8 cellular contexts compared by ENCODE assay signal in the genomic region with DNA sequence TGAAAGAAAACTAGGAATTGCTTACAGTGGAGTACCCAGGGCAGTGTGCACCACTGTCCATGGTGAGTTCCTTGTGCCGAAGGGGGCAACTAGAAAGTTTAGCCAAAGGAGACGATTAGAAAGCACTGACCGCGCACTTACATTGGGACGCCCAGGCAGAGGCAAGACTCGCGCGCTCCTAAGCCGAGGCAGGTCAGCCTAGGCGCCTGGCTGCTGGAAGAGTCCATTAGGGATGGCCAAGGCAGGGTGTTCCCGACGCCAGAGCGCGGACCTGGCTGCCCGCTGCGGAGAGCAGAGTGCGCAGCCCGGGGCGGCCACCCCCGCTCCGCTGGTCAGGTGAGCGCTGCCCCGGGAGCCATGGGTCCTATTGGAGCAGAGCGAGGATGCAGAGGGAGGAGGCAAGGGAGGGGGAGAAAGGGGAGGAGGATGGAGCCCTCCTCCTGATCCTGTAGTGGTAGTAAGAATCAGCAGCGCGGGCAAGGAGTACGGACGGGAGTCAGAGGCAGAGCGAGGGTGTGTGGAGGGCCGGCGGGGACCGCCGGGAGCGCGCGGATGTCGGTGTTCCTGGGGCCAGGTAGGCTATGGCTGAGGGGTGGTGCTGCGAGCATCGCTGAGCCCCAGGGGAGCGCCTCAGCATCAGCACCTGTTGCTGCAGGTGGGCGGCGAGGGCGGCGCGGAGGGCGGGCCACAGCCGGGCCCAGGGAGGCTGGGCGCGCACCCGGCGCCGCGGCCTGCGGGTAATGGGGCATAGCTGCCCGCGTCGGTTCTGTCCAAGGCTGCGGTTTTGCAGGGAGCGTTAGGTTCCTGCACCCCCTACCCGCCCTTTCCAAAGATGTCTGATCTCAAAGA. TPM values are rescaled to one million over a fixed set of nuclear protein-coding genes. Genes with fewer than 3 reads are reported as not detected.
A peak's percentile ranks its signal among the peaks of the same experiment; 100 is the strongest.
DNase-seq lines count a peak whose midpoint lies in the region; ATAC-seq and TF ChIP-seq lines count a peak whose summit lies in the region.

A gene with protein sequence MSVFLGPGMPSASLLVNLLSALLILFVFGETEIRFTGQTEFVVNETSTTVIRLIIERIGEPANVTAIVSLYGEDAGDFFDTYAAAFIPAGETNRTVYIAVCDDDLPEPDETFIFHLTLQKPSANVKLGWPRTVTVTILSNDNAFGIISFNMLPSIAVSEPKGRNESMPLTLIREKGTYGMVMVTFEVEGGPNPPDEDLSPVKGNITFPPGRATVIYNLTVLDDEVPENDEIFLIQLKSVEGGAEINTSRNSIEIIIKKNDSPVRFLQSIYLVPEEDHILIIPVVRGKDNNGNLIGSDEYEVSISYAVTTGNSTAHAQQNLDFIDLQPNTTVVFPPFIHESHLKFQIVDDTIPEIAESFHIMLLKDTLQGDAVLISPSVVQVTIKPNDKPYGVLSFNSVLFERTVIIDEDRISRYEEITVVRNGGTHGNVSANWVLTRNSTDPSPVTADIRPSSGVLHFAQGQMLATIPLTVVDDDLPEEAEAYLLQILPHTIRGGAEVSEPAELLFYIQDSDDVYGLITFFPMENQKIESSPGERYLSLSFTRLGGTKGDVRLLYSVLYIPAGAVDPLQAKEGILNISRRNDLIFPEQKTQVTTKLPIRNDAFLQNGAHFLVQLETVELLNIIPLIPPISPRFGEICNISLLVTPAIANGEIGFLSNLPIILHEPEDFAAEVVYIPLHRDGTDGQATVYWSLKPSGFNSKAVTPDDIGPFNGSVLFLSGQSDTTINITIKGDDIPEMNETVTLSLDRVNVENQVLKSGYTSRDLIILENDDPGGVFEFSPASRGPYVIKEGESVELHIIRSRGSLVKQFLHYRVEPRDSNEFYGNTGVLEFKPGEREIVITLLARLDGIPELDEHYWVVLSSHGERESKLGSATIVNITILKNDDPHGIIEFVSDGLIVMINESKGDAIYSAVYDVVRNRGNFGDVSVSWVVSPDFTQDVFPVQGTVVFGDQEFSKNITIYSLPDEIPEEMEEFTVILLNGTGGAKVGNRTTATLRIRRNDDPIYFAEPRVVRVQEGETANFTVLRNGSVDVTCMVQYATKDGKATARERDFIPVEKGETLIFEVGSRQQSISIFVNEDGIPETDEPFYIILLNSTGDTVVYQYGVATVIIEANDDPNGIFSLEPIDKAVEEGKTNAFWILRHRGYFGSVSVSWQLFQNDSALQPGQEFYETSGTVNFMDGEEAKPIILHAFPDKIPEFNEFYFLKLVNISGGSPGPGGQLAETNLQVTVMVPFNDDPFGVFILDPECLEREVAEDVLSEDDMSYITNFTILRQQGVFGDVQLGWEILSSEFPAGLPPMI (N-terminal part only) (plus strand): TSS at position 454 of the 849 bp plus-strand sequence. CDS start 99 bp downstream, at position 553.

- peak within 1 kb of the TSS; percentile 11 for H3K4me3 ChIP-seq in AG09309 (ENCODE audit: control insufficient read depth, low read depth, low read length)

- H3K36me3 Mint-ChIP-seq in activated T-helper 2 cell treated with anti-CD3 and anti-CD28 coated beads, Interferon-gamma antibody, Interleukin-2, Interleukin-4, amounts not matched to agents 10 μg/mL and 5 μg/mL and 100 μg/mL, durations not matched to agents 14 hours and 24 hours and 36 hours (ENCODE audit: low read depth): no peaks in the 10 kb centered on the region

- H3K4me3 Mint-ChIP-seq in activated T-helper 2 cell treated with anti-CD3 and anti-CD28 coated beads, Interferon-gamma antibody, Interleukin-2, Interleukin-4, amounts not matched to agents 10 μg/mL and 5 μg/mL and 100 μg/mL, durations not matched to agents 14 hours and 24 hours and 36 hours (ENCODE audit: low read depth): peak within 1 kb of the TSS; percentile 51

- H3K9me3 Mint-ChIP-seq in activated T-helper 2 cell treated with anti-CD3 and anti-CD28 coated beads, Interferon-gamma antibody, Interleukin-2, Interleukin-4, amounts not matched to agents 10 μg/mL and 5 μg/mL and 100 μg/mL, durations not matched to agents 14 hours and 24 hours and 36 hours: no peaks in the 10 kb centered on the region

- ATAC-seq in GM18867 (IDR thresholded peaks at IDR 0.05; ENCODE audit: unreplicated experiment): peak; percentile 41
- no peak for ATAC-seq in HG02981 (IDR thresholded peaks at IDR 0.05; ENCODE audit: unreplicated experiment)

- peaks cover 65% of the 10 kb centered on the region for H3K27me3 Mint-ChIP-seq in activated T-helper 2 cell treated with anti-CD3 and anti-CD28 coated beads, Interferon-gamma antibody, Interleukin-2, Interleukin-4, amounts not matched to agents 10 μg/mL and 5 μg/mL and 100 μg/mL, durations not matched to agents 14 hours and 24 hours and 36 hours (ENCODE audit: low read depth)

- no peak within 1 kb of the TSS for H3K27ac Mint-ChIP-seq in activated T-helper 2 cell treated with anti-CD3 and anti-CD28 coated beads, Interferon-gamma antibody, Interleukin-2, Interleukin-4, amounts not matched to agents 10 μg/mL and 5 μg/mL and 100 μg/mL, durations not matched to agents 14 hours and 24 hours and 36 hours

- TF ChIP-seq CTCF in AG09309 (IDR thresholded peaks at IDR 0.05; ENCODE audit: control insufficient read depth, insufficient read depth, low read depth, low read length, missing control alignments): no peak

- intact Hi-C loops in activated T-helper 2 cell treated with anti-CD3 and anti-CD28 coated beads, Interferon-gamma antibody, Interleukin-2, Interleukin-4, amounts not matched to agents 10 μg/mL and 5 μg/mL and 100 μg/mL, durations not matched to agents 14 hours and 24 hours and 36 hours (cut with micrococcal nuclease): no loop called here

- peaks cover 1% of the 10 kb centered on the region for H3K4me1 Mint-ChIP-seq in activated T-helper 2 cell treated with anti-CD3 and anti-CD28 coated beads, Interferon-gamma antibody, Interleukin-2, Interleukin-4, amounts not matched to agents 10 μg/mL and 5 μg/mL and 100 μg/mL, durations not matched to agents 14 hours and 24 hours and 36 hours (ENCODE audit: low read depth)

- DNase-seq in AG09309 (ENCODE audit: low read depth) (no peak), NCI-H2029 (lab: John Stamatoyannopoulos, UW) (peak; percentile 98), glomerular visceral epithelial cell (ENCODE audit: extremely low spot score) (peak; percentile 90), nucleus accumbens (lab: John Stamatoyannopoulos, UW) (peak in 52 of 56 donors; percentile 8 to 82 (median 55)), CD1c-positive myeloid dendritic cell (ENCODE audit: extremely low spot score) (no peak)
- DNase-seq in activated T-helper 2 cell treated with anti-CD3 and anti-CD28 coated beads, Interferon-gamma antibody, Interleukin-2, Interleukin-4, amounts not matched to agents 10 μg/mL and 5 μg/mL and 100 μg/mL, durations not matched to agents 14 hours and 24 hours and 36 hours (ENCODE audit: low spot score): no peak

RNA-seq across cellular contexts. Expression of the gene that starts here (rescaled TPM):
- total RNA-seq in activated T-helper 2 cell treated with anti-CD3 and anti-CD28 coated beads, Interferon-gamma antibody, Interleukin-2, Interleukin-4, amounts not matched to agents 10 μg/mL and 5 μg/mL and 100 μg/mL, durations not matched to agents 14 hours and 24 hours and 36 hours: 12.4 TPM in 2 replicates

Comparison
In these comparisons a context has a peak if more than half of its experiments do, and no peak if none do; other contexts are left out.
1. DNase-seq: peak in NCI-H2029 (single experiment), glomerular visceral epithelial cell (single experiment) and nucleus accumbens (52 of 56); none in AG09309 (single experiment), activated T-helper 2 cell treated with anti-CD3 and anti-CD28 coated beads, Interferon-gamma antibody, Interleukin-2, Interleukin-4, amounts not matched to agents 10 μg/mL and 5 μg/mL and 100 μg/mL, durations not matched to agents 14 hours and 24 hours and 36 hours (single experiment) and CD1c-positive myeloid dendritic cell (single experiment).